Comparison of ENCODE assay signal across 15 cellular contexts in the genomic region with DNA sequence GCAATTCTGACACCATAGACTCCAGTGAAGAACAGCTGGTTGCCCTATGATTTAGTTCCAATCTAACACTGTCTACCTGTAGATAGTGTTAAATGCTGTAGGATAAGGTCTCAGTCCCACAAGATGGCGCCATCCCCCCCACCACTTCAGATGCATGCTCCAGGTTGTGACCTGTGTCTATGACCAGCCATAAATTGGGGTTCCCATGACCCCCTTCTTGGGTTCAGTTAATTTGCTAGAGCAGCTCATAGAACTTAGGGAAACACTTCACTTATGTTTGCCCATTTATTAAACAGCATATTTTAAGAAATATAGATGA. TPM values are rescaled to one million over a fixed set of nuclear protein-coding genes. Genes with fewer than 3 reads are reported as not detected.
DNase-seq lines count a peak whose midpoint lies in the region; FAIRE-seq and TF ChIP-seq lines count a peak whose summit lies in the region.
"Had no signal": no experiment of that assay in that cellular context is flagged by ENCODE, and none has a peak within 500 bp of the region (broad histone marks: within the 10 kb centered on the region; RNA-seq: fewer than 3 reads in every experiment).

No MANE protein-coding gene starts in this region.

- H3K9me3 ChIP-seq in OCI-LY7 (ENCODE audit: low read length) = no peaks in the 10 kb centered on the region
- H3K9me3 ChIP-seq in H1 (ENCODE audit: insufficient read depth in 2 of 2, low read depth in 1 of 2, low read length in 1 of 2) = no peaks in the 10 kb centered on the region
- H3K9me3 ChIP-seq: heart right ventricle had no signal

- no peak overlapping the region for H2BK5ac ChIP-seq in H1 (ENCODE audit: low read depth, low read length)

- H3K18ac ChIP-seq in H1 (ENCODE audit: extremely low read depth, low read length) = peak overlapping the region; percentile 10; the same call in 1 of the 2 replicates

- H4K20me1 ChIP-seq in OCI-LY7 (ENCODE audit: insufficient read depth, low read length) = peaks cover 4% of the 10 kb centered on the region
- H4K20me1 ChIP-seq in H1 (replicated peaks in 1 of 2; ENCODE audit: control insufficient read depth in 1 of 2, insufficient read depth in 2 of 2, low read length in 2 of 2) = peaks cover 0 to 2% of the 10 kb centered on the region in 2 experiments

- H3K36me3 ChIP-seq in OCI-LY7 (ENCODE audit: insufficient read depth, low read length) = no peaks in the 10 kb centered on the region
- H3K36me3 ChIP-seq in H1 (ENCODE audit: control insufficient read depth in 2 of 4, insufficient read depth in 4 of 4, low read length in 3 of 4) = no peaks in the 10 kb centered on the region
- H3K36me3 ChIP-seq: heart right ventricle had no signal

- H4K5ac ChIP-seq in H1 (ENCODE audit: insufficient read length, low read depth, low read length) = no peak overlapping the region

- H3K4ac ChIP-seq in H1 (replicated peaks; ENCODE audit: insufficient read length, low read depth, low read length) = no peak overlapping the region

- H3K27me3 ChIP-seq in H1 (replicated peaks in 1 of 4; ENCODE audit: control insufficient read depth in 3 of 4, extremely low read depth in 1 of 4, insufficient read depth in 3 of 4, low read length in 3 of 4) = no peaks in the 10 kb centered on the region
- H3K27me3 ChIP-seq: heart right ventricle had no signal

- H2BK120ac ChIP-seq in H1 (replicated peaks; ENCODE audit: low read depth, low read length) = no peak overlapping the region

- no peak overlapping the region for H2AK5ac ChIP-seq in H1 (ENCODE audit: low read depth, low read length)

- TF ChIP-seq RAD21 in H1 (IDR thresholded peaks at IDR 0.05 in 1 of 2, conservative IDR thresholded peaks at IDR 0.05 in 1 of 2; ENCODE audit: low read depth in 2 of 2, low read length in 2 of 2) = peak in 1 of 2 experiments; percentile 23; a peak in 1 of 4 replicates

- no peak overlapping the region for H4K8ac ChIP-seq in H1 (ENCODE audit: extremely low read depth, insufficient read depth, low read length)

- H3K14ac ChIP-seq in H1 (ENCODE audit: insufficient read length) = no peak overlapping the region

- H3K4me2 ChIP-seq in OCI-LY7 (ENCODE audit: low read length) = no peak overlapping the region
- no peak overlapping the region for H3K4me2 ChIP-seq in H1 (ENCODE audit: insufficient read depth in 1 of 2, low read depth in 2 of 2, low read length in 2 of 2)

- H3K4me3 ChIP-seq in OCI-LY7 (ENCODE audit: low read depth, low read length, poor library complexity, severe bottlenecking) (no peak overlapping the region), H1 (ENCODE audit: extremely low read depth in 1 of 4, insufficient read depth in 2 of 4, low read depth in 3 of 4, low read length in 4 of 4) (no peak overlapping the region; a peak in 1 of 8 replicates)
- H3K4me3 ChIP-seq: heart right ventricle had no signal

- TF ChIP-seq CTCF in OCI-LY7 (conservative IDR thresholded peaks at IDR 0.05; ENCODE audit: low read length) (peak; percentile 53), H1 (IDR thresholded peaks at IDR 0.05; ENCODE audit: control extremely low read depth in 1 of 3, insufficient read depth in 1 of 3, low read depth in 1 of 3, low read length in 3 of 3) (peak in 2 of 3 experiments; percentile 33 to 36; a peak in 3 of 4 replicates)

- no peak overlapping the region for H2AFZ ChIP-seq in OCI-LY7 (ENCODE audit: low read length)
- no peak overlapping the region for H2AFZ ChIP-seq in H1 (ENCODE audit: low read length)

- H2BK12ac ChIP-seq in H1 (ENCODE audit: low read depth, low read length) = no peak overlapping the region; the same call in 1 of the 2 replicates

- no peak overlapping the region for H3K9ac ChIP-seq in H1 (replicated peaks in 1 of 4; ENCODE audit: extremely low read depth in 1 of 4, low read depth in 3 of 4, low read length in 3 of 4)

- intact Hi-C loops in OCI-LY7 (cut with micrococcal nuclease; ENCODE audit: unreplicated experiment) = no loop called here

- H2BK15ac ChIP-seq in H1 (ENCODE audit: low read length) = no peak overlapping the region

- no peak for TF ChIP-seq EP300 in H1 (IDR thresholded peaks at IDR 0.05; ENCODE audit: borderline replicate concordance in 1 of 2, low read depth in 2 of 2, low read length in 2 of 2)

- H3K23me2 ChIP-seq in H1 (ENCODE audit: low read depth, low read length) = no peaks in the 10 kb centered on the region

- peaks cover 6% of the 10 kb centered on the region; the same call in 1 of the 2 replicates for H3K79me2 ChIP-seq in OCI-LY7 (ENCODE audit: insufficient read depth, low read depth, low read length)
- peaks cover 0 to 80% of the 10 kb centered on the region in 2 experiments; a peak in 3 of 4 replicates for H3K79me2 ChIP-seq in H1 (ENCODE audit: control insufficient read depth in 1 of 2, insufficient read depth in 2 of 2, low read length in 2 of 2)

- POLR2A ChIA-PET in OCI-LY7 (lab: Charles Lee) (interaction anchor here (0.7 to 1.0 kb wide), 2 partner anchors 12 to 21 kb away, joined by 3 to 5 read pairs; no protein-coding TSS in a partner anchor), H1 (lab: Charles Lee; ENCODE audit: partially characterized antibody) (no interaction called here)

- H3K9me2 ChIP-seq in OCI-LY7 (ENCODE audit: insufficient read depth, low read length) = no peaks in the 10 kb centered on the region

- TF ChIP-seq POLR2A in H1 (IDR thresholded peaks at IDR 0.05; ENCODE audit: control extremely low read depth in 1 of 2, low read depth in 2 of 2, low read length in 2 of 2) = no peak

- H2BK20ac ChIP-seq in H1 (ENCODE audit: low read length) = no peak overlapping the region

- WGBS in H1 (ENCODE audit: extremely low coverage in 1 of 2, insufficient coverage in 1 of 2, insufficient read length in 1 of 2, insufficient replicate concordance in 2 of 2, low coverage in 1 of 2, low lambda C conversion rate in 2 of 2, missing lambda C conversion rate in 1 of 2), 2 experiments = 61% methylated on average over 1 of the region's 1 CpG; no CpG with 5 or more reads in 1 of the 2 experiments

- CTCF ChIA-PET in OCI-LY7 (lab: Charles Lee; ENCODE audit: unreplicated experiment) = no interaction called here
- CTCF ChIA-PET in H1 (lab: Charles Lee; ENCODE audit: partially characterized antibody) = interaction anchor here (0.8 to 4.0 kb wide), 14 partner anchors 10 to 378 kb away, joined by 3 to 31 read pairs (median 4); no protein-coding TSS in a partner anchor

- H3K4me1 ChIP-seq in OCI-LY7 (ENCODE audit: insufficient read depth, low read length, poor library complexity, severe bottlenecking) (no peaks in the 10 kb centered on the region), H1 (replicated peaks in 1 of 4; ENCODE audit: control insufficient read depth in 3 of 4, insufficient read depth in 4 of 4, low read length in 3 of 4) (peaks cover 0 to 13% (median 7%) of the 10 kb centered on the region in 4 experiments; a peak in 4 of 7 replicates)

- no peak for FAIRE-seq in H1 (lab: Jason Lieb, UNC)
- FAIRE-seq: GM18507 had no signal

- no peak overlapping the region for H3K23ac ChIP-seq in H1 (ENCODE audit: insufficient read length)

- H4K91ac ChIP-seq in H1 (replicated peaks; ENCODE audit: insufficient read length, low read length) = no peak overlapping the region

- H3K79me1 ChIP-seq in H1 (ENCODE audit: low read depth, low read length) = peaks cover 2% of the 10 kb centered on the region; the same call in 1 of the 2 replicates

- H3K27ac ChIP-seq in OCI-LY7 (ENCODE audit: low read depth, low read length, poor library complexity, severe bottlenecking) (no peak overlapping the region), H1 (ENCODE audit: low read depth, low read length) (no peak overlapping the region)
- H3K27ac ChIP-seq: heart right ventricle had no signal

- no TSS peak for BruUV-seq in OCI-LY7 (replicated peaks; lab: Mats Ljungman, UMichigan)

- DNase-seq in stimulated activated CD4-positive, alpha-beta T cell treated with anti-CD3 and anti-CD28 coated beads, Interleukin-1b, Interleukin-23, amount 100 ng/mL, for 48 hours = peak; percentile 35
- DNase-seq in stimulated activated CD4-positive, alpha-beta T cell treated with anti-CD3 and anti-CD28 coated beads, Interleukin-2, amount 100 ng/mL, for 24 hours = no peak
- DNase-seq in OCI-LY7 (ENCODE audit: low spot score) (no peak), H1 (ENCODE audit: low read depth in 1 of 2, low spot score in 2 of 2) (no peak), COLO668 (lab: John Stamatoyannopoulos, UW; ENCODE audit: unreplicated experiment) (no peak), GDM1 (lab: John Stamatoyannopoulos, UW) (no peak), DMS 273 (lab: John Stamatoyannopoulos, UW; ENCODE audit: unreplicated experiment) (no peak), Kasumi-1 (lab: John Stamatoyannopoulos, UW) (no peak)
- DNase-seq: activated CD4-positive, alpha-beta T cell treated with anti-CD3 and anti-CD28 coated beads for 1 hour; activated gamma-delta T cell treated with Interleukin-2 at 50 U/mL for 16 hours; heart right ventricle; NCI-H2107; stimulated activated CD4-positive, alpha-beta T cell treated with anti-CD3 and anti-CD28 coated beads, Interleukin-4, amount 100 ng/mL, for 24 hours; stimulated activated naive CD4-positive, alpha-beta T cell had no signal

- no peak overlapping the region for H3K56ac ChIP-seq in H1 (replicated peaks; ENCODE audit: insufficient read length, low read depth, low read length)

TF ChIP-seq in H1, 55 proteins besides CTCF, POLR2A, EP300 and RAD21 (continues in another document):
- TF ChIP-seq YY1 (IDR thresholded peaks at IDR 0.05; ENCODE audit: low read depth, low read length) (no peak), BACH1 (IDR thresholded peaks at IDR 0.05; ENCODE audit: low read length) (no peak), FOSL1 (IDR thresholded peaks at IDR 0.05; ENCODE audit: insufficient read depth, low read depth, low read length) (no peak), TAF1 (IDR thresholded peaks at IDR 0.05; ENCODE audit: low read depth, low read length) (no peak), NRF1 (IDR thresholded peaks at IDR 0.05; ENCODE audit: low read depth, low read length) (no peak)
- TF ChIP-seq, protein P1, sequence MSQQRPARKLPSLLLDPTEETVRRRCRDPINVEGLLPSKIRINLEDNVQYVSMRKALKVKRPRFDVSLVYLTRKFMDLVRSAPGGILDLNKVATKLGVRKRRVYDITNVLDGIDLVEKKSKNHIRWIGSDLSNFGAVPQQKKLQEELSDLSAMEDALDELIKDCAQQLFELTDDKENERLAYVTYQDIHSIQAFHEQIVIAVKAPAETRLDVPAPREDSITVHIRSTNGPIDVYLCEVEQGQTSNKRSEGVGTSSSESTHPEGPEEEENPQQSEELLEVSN (IDR thresholded peaks at IDR 0.05) = no peak

RNA-seq across cellular contexts. Expression of a gene that starts 13.1 kb away (rescaled TPM):
- total RNA-seq in OCI-LY7 (2014; rRNA removed; shearing (Covaris generic)) = 11.1 and 15.9 TPM in 2 replicates
- total RNA-seq in OCI-LY7 (2022) = 30.1 and 33.3 TPM in 2 replicates
- 30.5 and 32.4 TPM in 2 replicates for total RNA-seq in H1 (2021; fragmentation: NEBNext Ultra II Directional; extraction: Animal tissue kit (Norgen Biotek cat#: 25700))
- 2.7 and 6.9 TPM in 2 replicates for polyA plus RNA-seq in H1 (2011; rRNA removed)
- 7.2 TPM for polyA plus RNA-seq in H1 (2011; cell fraction: cytosol; rRNA removed)
- 6.1 TPM for polyA plus RNA-seq in H1 (2011; cell fraction: nucleus; rRNA removed)
- 6.2 to 13.8 TPM (median 10.9 TPM) in 4 replicates for polyA plus RNA-seq in H1 (2012, experiment 1 of 2)
- 0.52 TPM for polyA plus RNA-seq in H1 (2012, experiment 2 of 2)
- polyA plus RNA-seq in H1 (2013, experiment 1 of 2) = 23.2 TPM
- polyA plus RNA-seq in H1 (2013, experiment 2 of 2) = 24.2 TPM
- 20.5 and 20.9 TPM in 2 replicates for polyA minus RNA-seq in H1 (2011; rRNA and poly(A)+ RNA removed)
- 16.2 TPM for polyA minus RNA-seq in H1 (2011; cell fraction: cytosol; rRNA and poly(A)+ RNA removed)
- 46.3 TPM for polyA minus RNA-seq in H1 (2011; cell fraction: nucleus; rRNA and poly(A)+ RNA removed)
